1 cellular context compared by ENCODE assay signal in genomic region chr19:48872182-48872883, GRCh38.
TF ChIP-seq lines count a peak whose summit lies in the region.

Gene PPP1R15A (plus strand): TSS chr19:48872421. CDS start chr19:48873234, 813 bp downstream.

TF ChIP-seq in HepG2, 621 proteins besides CTCF, POLR2A, EP300 and RAD21 (continued from another document and continues in another):
- TF ChIP-seq HBP1 (CRISPR knock-in tag; IDR thresholded peaks at IDR 0.05; ENCODE audit: low read depth): no peak
- no peak for TF ChIP-seq SMC3 (IDR thresholded peaks at IDR 0.05; ENCODE audit: low read length)
- peak; percentile 48; the same call in 1 of the 2 replicates for TF ChIP-seq ZGPAT (CRISPR knock-in tag; IDR thresholded peaks at IDR 0.05)
- peak; percentile 70; the same call in 1 of the 2 replicates for TF ChIP-seq KDM2A (CRISPR knock-in tag; IDR thresholded peaks at IDR 0.05; ENCODE audit: borderline replicate concordance, low read depth)
- TF ChIP-seq KLF13 (CRISPR knock-in tag; IDR thresholded peaks at IDR 0.05): no peak
- TF ChIP-seq NR2F2 (IDR thresholded peaks at IDR 0.05; ENCODE audit: borderline replicate concordance, low read depth): peak; percentile 61; the same call in 1 of the 2 replicates
- TF ChIP-seq SATB2 (CRISPR knock-in tag; IDR thresholded peaks at IDR 0.05): no peak
- no peak; the same call in 1 of the 2 replicates for TF ChIP-seq PHF20 (CRISPR knock-in tag; IDR thresholded peaks at IDR 0.05)
- no peak for TF ChIP-seq REPIN1 (CRISPR knock-in tag; IDR thresholded peaks at IDR 0.05; ENCODE audit: borderline replicate concordance, low read depth)
- no peak for TF ChIP-seq CBX2 (IDR thresholded peaks at IDR 0.05; ENCODE audit: low read depth, low read length)
- TF ChIP-seq CBX2 (CRISPR knock-in tag; IDR thresholded peaks at IDR 0.05; ENCODE audit: low read depth): no peak
- TF ChIP-seq TIGD3 (CRISPR knock-in tag; IDR thresholded peaks at IDR 0.05; ENCODE audit: borderline replicate concordance): no peak
- no peak for TF ChIP-seq ZNF121 (CRISPR knock-in tag; IDR thresholded peaks at IDR 0.05)
- TF ChIP-seq, protein P1, sequence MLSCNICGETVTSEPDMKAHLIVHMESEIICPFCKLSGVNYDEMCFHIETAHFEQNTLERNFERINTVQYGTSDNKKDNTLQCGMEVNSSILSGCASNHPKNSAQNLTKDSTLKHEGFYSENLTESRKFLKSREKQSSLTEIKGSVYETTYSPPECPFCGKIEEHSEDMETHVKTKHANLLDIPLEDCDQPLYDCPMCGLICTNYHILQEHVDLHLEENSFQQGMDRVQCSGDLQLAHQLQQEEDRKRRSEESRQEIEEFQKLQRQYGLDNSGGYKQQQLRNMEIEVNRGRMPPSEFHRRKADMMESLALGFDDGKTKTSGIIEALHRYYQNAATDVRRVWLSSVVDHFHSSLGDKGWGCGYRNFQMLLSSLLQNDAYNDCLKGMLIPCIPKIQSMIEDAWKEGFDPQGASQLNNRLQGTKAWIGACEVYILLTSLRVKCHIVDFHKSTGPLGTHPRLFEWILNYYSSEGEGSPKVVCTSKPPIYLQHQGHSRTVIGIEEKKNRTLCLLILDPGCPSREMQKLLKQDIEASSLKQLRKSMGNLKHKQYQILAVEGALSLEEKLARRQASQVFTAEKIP (CRISPR knock-in tag; IDR thresholded peaks at IDR 0.05; ENCODE audit: borderline replicate concordance): no peak
- no peak for TF ChIP-seq U2AF2 (IDR thresholded peaks at IDR 0.05; ENCODE audit: low read depth, low read length)
- TF ChIP-seq MNT (IDR thresholded peaks at IDR 0.05): no peak
- peak; percentile 50 for TF ChIP-seq AGO1 (IDR thresholded peaks at IDR 0.05; ENCODE audit: low read depth, low read length, poor library complexity, severe bottlenecking)
- no peak for TF ChIP-seq ZNF562 (CRISPR knock-in tag; IDR thresholded peaks at IDR 0.05; ENCODE audit: borderline replicate concordance)
- TF ChIP-seq TBX3 (IDR thresholded peaks at IDR 0.05; ENCODE audit: borderline replicate concordance): no peak
- no peak for TF ChIP-seq ZNF749 (CRISPR knock-in tag; IDR thresholded peaks at IDR 0.05; ENCODE audit: borderline replicate concordance)
- no peak for TF ChIP-seq ARNTL (CRISPR knock-in tag; IDR thresholded peaks at IDR 0.05)
- no peak for TF ChIP-seq ZMYM2 (CRISPR knock-in tag; IDR thresholded peaks at IDR 0.05)
- no peak for TF ChIP-seq SNRNP70 (IDR thresholded peaks at IDR 0.05; ENCODE audit: low read depth, low read length)
- TF ChIP-seq ZNF136 (CRISPR knock-in tag; IDR thresholded peaks at IDR 0.05; ENCODE audit: low read depth): peak; percentile 97; the same call in 1 of the 2 replicates
- TF ChIP-seq ZBTB8A (CRISPR knock-in tag; IDR thresholded peaks at IDR 0.05; ENCODE audit: borderline replicate concordance, low read depth): no peak
- TF ChIP-seq ZZZ3 (CRISPR knock-in tag; IDR thresholded peaks at IDR 0.05; ENCODE audit: borderline replicate concordance): no peak; the same call in 1 of the 2 replicates
- TF ChIP-seq ELF1 (CRISPR knock-in tag; IDR thresholded peaks at IDR 0.05): peak; percentile 51; the same call in 1 of the 2 replicates
- no peak for TF ChIP-seq XRCC5 (optimal IDR thresholded peaks at IDR 0.05; ENCODE audit: low read length)
- no peak for TF ChIP-seq CENPX (CRISPR knock-in tag; IDR thresholded peaks at IDR 0.05)
- TF ChIP-seq GTF2F1 (IDR thresholded peaks at IDR 0.05; ENCODE audit: low read length): no peak
- peak; percentile 40; the same call in 1 of the 2 replicates for TF ChIP-seq HOXA9 (CRISPR knock-in tag; IDR thresholded peaks at IDR 0.05; ENCODE audit: borderline replicate concordance)
- TF ChIP-seq TBL1XR1 (IDR thresholded peaks at IDR 0.05; ENCODE audit: borderline replicate concordance, low read length, partially characterized antibody): peak; percentile 73
- TF ChIP-seq, protein P2, sequence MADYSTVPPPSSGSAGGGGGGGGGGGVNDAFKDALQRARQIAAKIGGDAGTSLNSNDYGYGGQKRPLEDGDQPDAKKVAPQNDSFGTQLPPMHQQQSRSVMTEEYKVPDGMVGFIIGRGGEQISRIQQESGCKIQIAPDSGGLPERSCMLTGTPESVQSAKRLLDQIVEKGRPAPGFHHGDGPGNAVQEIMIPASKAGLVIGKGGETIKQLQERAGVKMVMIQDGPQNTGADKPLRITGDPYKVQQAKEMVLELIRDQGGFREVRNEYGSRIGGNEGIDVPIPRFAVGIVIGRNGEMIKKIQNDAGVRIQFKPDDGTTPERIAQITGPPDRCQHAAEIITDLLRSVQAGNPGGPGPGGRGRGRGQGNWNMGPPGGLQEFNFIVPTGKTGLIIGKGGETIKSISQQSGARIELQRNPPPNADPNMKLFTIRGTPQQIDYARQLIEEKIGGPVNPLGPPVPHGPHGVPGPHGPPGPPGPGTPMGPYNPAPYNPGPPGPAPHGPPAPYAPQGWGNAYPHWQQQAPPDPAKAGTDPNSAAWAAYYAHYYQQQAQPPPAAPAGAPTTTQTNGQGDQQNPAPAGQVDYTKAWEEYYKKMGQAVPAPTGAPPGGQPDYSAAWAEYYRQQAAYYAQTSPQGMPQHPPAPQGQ (CRISPR knock-in tag; IDR thresholded peaks at IDR 0.05; ENCODE audit: borderline replicate concordance): peak; percentile 89; the same call in 1 of the 2 replicates
- no peak for TF ChIP-seq PRMT3 (CRISPR knock-in tag; IDR thresholded peaks at IDR 0.05; ENCODE audit: borderline replicate concordance, low read depth)
- TF ChIP-seq TAF15 (IDR thresholded peaks at IDR 0.05; ENCODE audit: low read depth, low read length, poor library complexity, severe bottlenecking): peak; percentile 78
- no peak for TF ChIP-seq AKNA (CRISPR knock-in tag; IDR thresholded peaks at IDR 0.05; ENCODE audit: borderline replicate concordance)
- no peak for TF ChIP-seq PCBP1 (IDR thresholded peaks at IDR 0.05; ENCODE audit: borderline replicate concordance, low read depth, low read length)
- TF ChIP-seq PPARG (CRISPR knock-in tag; conservative IDR thresholded peaks at IDR 0.05): peak; percentile 30; the same call in 1 of the 2 replicates
- TF ChIP-seq EED (CRISPR knock-in tag; IDR thresholded peaks at IDR 0.05): peak; percentile 91
- peak; percentile 74; the same call in 1 of the 2 replicates for TF ChIP-seq ZNF83 (CRISPR knock-in tag; IDR thresholded peaks at IDR 0.05; ENCODE audit: borderline replicate concordance)
- TF ChIP-seq MIXL1 (CRISPR knock-in tag; IDR thresholded peaks at IDR 0.05): 0 out of 2 replicates have a peak, but pooled peaks have one; percentile 22
- TF ChIP-seq ATAD3A (CRISPR knock-in tag; IDR thresholded peaks at IDR 0.05): no peak
- TF ChIP-seq ZNF331 (CRISPR knock-in tag; IDR thresholded peaks at IDR 0.05): peak; percentile 69; the same call in 1 of the 2 replicates
- no peak for TF ChIP-seq ZNF589 (CRISPR knock-in tag; conservative IDR thresholded peaks at IDR 0.05)
- peak; percentile 79 for TF ChIP-seq AHR (CRISPR knock-in tag; IDR thresholded peaks at IDR 0.05)
- TF ChIP-seq ZSCAN21 (CRISPR knock-in tag; IDR thresholded peaks at IDR 0.05; ENCODE audit: borderline replicate concordance): peak; percentile 69; the same call in 1 of the 2 replicates
- no peak for TF ChIP-seq CENPT (CRISPR knock-in tag; IDR thresholded peaks at IDR 0.05; ENCODE audit: low read depth)
- no peak for TF ChIP-seq ZHX1 (CRISPR knock-in tag; IDR thresholded peaks at IDR 0.05; ENCODE audit: low read depth)
- no peak for TF ChIP-seq ZNF543 (CRISPR knock-in tag; IDR thresholded peaks at IDR 0.05)
- TF ChIP-seq PCBP2 (optimal IDR thresholded peaks at IDR 0.05; ENCODE audit: low read depth, low read length, poor library complexity, severe bottlenecking): no peak
- TF ChIP-seq SRF (IDR thresholded peaks at IDR 0.05; ENCODE audit: low read depth, low read length): 0 out of 2 replicates have a peak, but pooled peaks have one; percentile 2
- no peak for TF ChIP-seq ZNF235 (CRISPR knock-in tag; IDR thresholded peaks at IDR 0.05; ENCODE audit: borderline replicate concordance)
